Comparison of ENCODE assay signal across 8 cellular contexts in the genomic region with DNA sequence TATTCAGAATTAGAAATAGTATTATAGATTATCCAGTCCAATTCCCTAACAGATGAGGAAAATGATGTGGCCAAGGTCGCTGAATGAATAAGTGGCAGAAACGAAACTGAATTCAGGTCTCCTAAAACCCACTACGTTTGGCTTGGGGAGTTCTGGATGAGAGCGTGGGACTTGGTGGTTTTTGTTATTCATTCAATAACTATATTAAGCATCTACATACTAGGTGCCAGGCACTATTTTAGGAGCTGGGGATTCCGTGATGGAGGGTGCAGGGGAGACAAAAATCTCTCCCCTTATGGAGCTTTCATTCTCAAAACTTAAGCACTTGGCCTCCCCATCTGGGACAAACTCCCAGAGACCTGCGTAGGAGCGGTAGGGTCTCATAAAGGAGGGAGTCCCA. TPM values are rescaled to one million over a fixed set of nuclear protein-coding genes. Genes with fewer than 3 reads are reported as not detected.
DNase-seq lines count a peak whose midpoint lies in the region; ATAC-seq and TF ChIP-seq lines count a peak whose summit lies in the region.

No MANE protein-coding gene starts in this region.

- peaks cover 13% of the 10 kb centered on the region for H3K4me1 Mint-ChIP-seq in glutamatergic neuron (ENCODE audit: low read depth, unreplicated experiment)

- peak overlapping the region; percentile 94 for H3K4me3 Mint-ChIP-seq in glutamatergic neuron (ENCODE audit: unreplicated experiment)

- peaks cover 20% of the 10 kb centered on the region for H3K27me3 Mint-ChIP-seq in glutamatergic neuron (ENCODE audit: unreplicated experiment)

- H3K27ac ChIP-seq in VCaP (peak overlapping the region; percentile 52), spleen (peak overlapping the region in 4 of 8 donors; percentile 17 to 70 (median 54))

- peaks cover 12% of the 10 kb centered on the region for H3K9me3 Mint-ChIP-seq in glutamatergic neuron (ENCODE audit: unreplicated experiment)

- WGBS in spleen, 5 donors: 2 to 5% (median 4%) methylated on average over 7 of the region's 7 CpGs

- H3K27ac Mint-ChIP-seq in glutamatergic neuron (ENCODE audit: unreplicated experiment): peak overlapping the region; percentile 89

- no peak for ATAC-seq in HG03025 (IDR thresholded peaks at IDR 0.05; ENCODE audit: low FRiP score, unreplicated experiment)

- H3K36me3 ChIP-seq in H7 (replicated peaks; ENCODE audit: control insufficient read depth, insufficient read depth, low read length) (no peaks in the 10 kb centered on the region), spleen (no peaks in the 10 kb centered on the region)

- H3K4me1 ChIP-seq in spleen: peaks cover 0 to 40% (median 28%) of the 10 kb centered on the region in 6 donors

- DNase-seq in H7 (no peak), glutamatergic neuron (no peak), spleen (no peak), islet precursor cell (no peak), EL (no peak)
- DNase-seq in stimulated activated CD4-positive, alpha-beta T cell treated with anti-CD3 and anti-CD28 coated beads, Interleukin-12 subunit alpha, Interleukin-12 subunit beta, amount 100 ng/mL, for 4 hours: no peak

- peaks cover 7% of the 10 kb centered on the region for H3K36me3 Mint-ChIP-seq in glutamatergic neuron (ENCODE audit: unreplicated experiment)

- no peak for TF ChIP-seq CTCF in VCaP (conservative IDR thresholded peaks at IDR 0.05)
- no peak for TF ChIP-seq CTCF in glutamatergic neuron (IDR thresholded peaks at IDR 0.05; ENCODE audit: partially characterized antibody, unreplicated experiment)
- TF ChIP-seq CTCF in spleen (IDR thresholded peaks at IDR 0.05 in 8 of 11, conservative IDR thresholded peaks at IDR 0.05 in 3 of 11): no peak

- intact Hi-C loops in spleen (cut with DNase I; ENCODE audit: low total_unique reads): loop anchor here (10.0 kb wide), 1 partner anchor 272 kb away; no protein-coding TSS in a partner anchor

- no peaks in the 10 kb centered on the region for H3K9me3 ChIP-seq in spleen

- no peak for TF ChIP-seq POLR2A in spleen (IDR thresholded peaks at IDR 0.05)

- H3K4me3 ChIP-seq in H7 (ENCODE audit: insufficient read depth, low read depth, low read length) (peak overlapping the region; percentile 54; the same call in 1 of the 2 replicates), spleen (peak overlapping the region; percentile 62 to 97 (median 86))

- H3K27me3 ChIP-seq in H7 (ENCODE audit: control insufficient read depth, insufficient read depth, low read length) (peaks cover 68% of the 10 kb centered on the region), spleen (replicated peaks in 1 of 7) (peaks cover 0 to 63% (median 20%) of the 10 kb centered on the region in 7 donors)

RNA-seq across cellular contexts. Expression of gene CCDC184, which starts 0.8 kb away (rescaled TPM):
- 0.07 and 0.17 TPM in 2 replicates for total RNA-seq in H7 (2014; rRNA removed; shearing (Covaris generic))
- 36.2 TPM for total RNA-seq in glutamatergic neuron (ENCODE audit: unreplicated experiment)
- 1 to 10 TPM in 4 of 7 donors, under 1 TPM in 3; 0.73 to 1.7 (median 1.1) TPM for total RNA-seq in spleen
- polyA plus RNA-seq in spleen: under 1 TPM; 0.45 to 0.59 (median 0.52) TPM

RNA-seq across cellular contexts. Expression of gene OR10AD1, which starts 20.4 kb away (rescaled TPM):
- total RNA-seq in H7 (2014; rRNA removed; shearing (Covaris generic)): not detected in 2 replicates
- total RNA-seq in glutamatergic neuron (ENCODE audit: unreplicated experiment) (not detected), spleen (not detected)
- polyA plus RNA-seq in spleen: not detected

RNA-seq across cellular contexts. Expression of gene ASB8, which starts 25.3 kb away (rescaled TPM):
- 7.5 and 8.5 TPM in 2 replicates for total RNA-seq in H7 (2014; rRNA removed; shearing (Covaris generic))
- 43.5 TPM for total RNA-seq in glutamatergic neuron (ENCODE audit: unreplicated experiment)
- total RNA-seq in spleen: 10 to 100 TPM; 34.7 to 48.8 (median 40.2) TPM
- polyA plus RNA-seq in spleen: 10 to 100 TPM; 15.7 to 19.4 (median 17.1) TPM

Comparison
In these comparisons a context has a peak if more than half of its experiments do, and no peak if none do; other contexts are left out.
1. RNA of gene CCDC184, which starts 0.8 kb away (total RNA-seq): 36.2 TPM in glutamatergic neuron (single experiment); 0.73 to 1.7 TPM in spleen and 0.07 to 0.17 TPM in H7; every median in the first group is over 10 times any median in the second.